In genomic region chr7:56371792-56372191, GRCh38 we compare ENCODE assay signal across 7 cellular contexts.
A peak's percentile ranks its signal among the peaks of the same experiment; 100 is the strongest.
DNase-seq lines count a peak whose midpoint lies in the region; ATAC-seq and TF ChIP-seq lines count a peak whose summit lies in the region.
"Not testable (repeated sequence)": the region's sequence is repeated elsewhere in the genome, so short reads cannot be mapped to it uniquely, and the experiment has no call there.

No MANE protein-coding gene starts in this region.

- H3K27me3 ChIP-seq in ascending aorta, right atrium auricular region: not testable (repeated sequence)

- not testable (repeated sequence) for H3K36me3 ChIP-seq in ascending aorta, right atrium auricular region

- DNase-seq in WTC11 (ENCODE audit: low spot score) (peak; percentile 45), activated T-cell treated with anti-CD3 and anti-CD28 coated beads for 24 hours (ENCODE audit: low read depth) (peak; percentile 6), ascending aorta (ENCODE audit: low spot score in 2 of 2) (peak; percentile 42 to 85), right atrium auricular region (ENCODE audit: low spot score) (peak; percentile 81)
- DNase-seq in naive thymus-derived CD8-positive, alpha-beta T cell, result peak in 7 of 10 donors; percentile 4 to 52 (median 23)
- peak; percentile 8 to 49 for DNase-seq in stimulated activated CD4-positive, alpha-beta T cell treated with anti-CD3 and anti-CD28 coated beads, Interleukin-15, amount 100 ng/mL, for 1 hour (ENCODE audit: low read depth in 1 of 2, low spot score in 1 of 2)
- DNase-seq in stimulated activated naive B cell treated with anti-CD40 and anti-IgM and Interleukin-4, amounts not matched to agents 10 μg/mL and 1 μg/mL and 100 μg/mL, for 72 hours, result peak; percentile 41

- not testable (repeated sequence) for H3K4me1 Mint-ChIP-seq in WTC11; naive thymus-derived CD8-positive, alpha-beta T cell; stimulated activated naive B cell treated with anti-CD40 and anti-IgM and Interleukin-4, amounts not matched to agents 10 μg/mL and 1 μg/mL and 100 μg/mL, for 72 hours

- H3K4me3 Mint-ChIP-seq in WTC11; naive thymus-derived CD8-positive, alpha-beta T cell; stimulated activated naive B cell treated with anti-CD40 and anti-IgM and Interleukin-4, amounts not matched to agents 10 μg/mL and 1 μg/mL and 100 μg/mL, for 72 hours: not testable (repeated sequence)

- POLR2A ChIA-PET in WTC11 (lab: Charles Lee); naive thymus-derived CD8-positive, alpha-beta T cell (lab: Charles Lee): not testable (repeated sequence)

- CTCF ChIA-PET in WTC11 (lab: Charles Lee), result not testable (repeated sequence)

- H3K4me3 ChIP-seq in ascending aorta, right atrium auricular region: not testable (repeated sequence)

- H3K9me3 Mint-ChIP-seq in WTC11, result not testable (repeated sequence)
- peaks cover 0 to 23% (median 1%) of the 10 kb centered on the region in 9 donors for H3K9me3 Mint-ChIP-seq in naive thymus-derived CD8-positive, alpha-beta T cell
- H3K9me3 Mint-ChIP-seq in stimulated activated naive B cell treated with anti-CD40 and anti-IgM and Interleukin-4, amounts not matched to agents 10 μg/mL and 1 μg/mL and 100 μg/mL, for 72 hours, result peaks cover 0 to 15% of the 10 kb centered on the region in 2 donors

- TF ChIP-seq CTCF in WTC11 (IDR thresholded peaks at IDR 0.05); ascending aorta (IDR thresholded peaks at IDR 0.05); right atrium auricular region (IDR thresholded peaks at IDR 0.05): not testable (repeated sequence)

- H3K36me3 Mint-ChIP-seq in WTC11, result peaks cover 15% of the 10 kb centered on the region
- H3K36me3 Mint-ChIP-seq in naive thymus-derived CD8-positive, alpha-beta T cell; stimulated activated naive B cell treated with anti-CD40 and anti-IgM and Interleukin-4, amounts not matched to agents 10 μg/mL and 1 μg/mL and 100 μg/mL, for 72 hours: not testable (repeated sequence)

- not testable (repeated sequence) for H3K27me3 Mint-ChIP-seq in WTC11 (ENCODE audit: low read depth); naive thymus-derived CD8-positive, alpha-beta T cell; stimulated activated naive B cell treated with anti-CD40 and anti-IgM and Interleukin-4, amounts not matched to agents 10 μg/mL and 1 μg/mL and 100 μg/mL, for 72 hours

- H3K27ac ChIP-seq in ascending aorta, right atrium auricular region: not testable (repeated sequence)

- not testable (repeated sequence) for H3K27ac Mint-ChIP-seq in WTC11; naive thymus-derived CD8-positive, alpha-beta T cell; stimulated activated naive B cell treated with anti-CD40 and anti-IgM and Interleukin-4, amounts not matched to agents 10 μg/mL and 1 μg/mL and 100 μg/mL, for 72 hours

- peaks cover 8 to 12% of the 10 kb centered on the region in 2 donors for H3K9me3 ChIP-seq in ascending aorta
- not testable (repeated sequence) for H3K9me3 ChIP-seq in right atrium auricular region

- ATAC-seq in WTC11; naive thymus-derived CD8-positive, alpha-beta T cell; stimulated activated naive B cell treated with anti-CD40 and anti-IgM and Interleukin-4, amounts not matched to agents 10 μg/mL and 1 μg/mL and 100 μg/mL, for 72 hours (replicated peaks): not testable (repeated sequence)

- not testable (repeated sequence) for H3K4me1 ChIP-seq in ascending aorta, right atrium auricular region

- intact Hi-C loops in ascending aorta (cut with DNase I), result not testable (repeated sequence)

Comparison
In these comparisons a context has a peak if more than half of its experiments do, and no peak if none do; other contexts are left out.
1. DNase-seq: peak in every context shown above with its lines; median percentile 81 in right atrium auricular region; 64 in ascending aorta; 45 in WTC11; 41 in stimulated activated naive B cell treated with anti-CD40 and anti-IgM and Interleukin-4, amounts not matched to agents 10 μg/mL and 1 μg/mL and 100 μg/mL, for 72 hours; 28 in stimulated activated CD4-positive, alpha-beta T cell treated with anti-CD3 and anti-CD28 coated beads, Interleukin-15, amount 100 ng/mL, for 1 hour; 23 in naive thymus-derived CD8-positive, alpha-beta T cell; 6 in activated T-cell treated with anti-CD3 and anti-CD28 coated beads for 24 hours.